ENCODE assay signal across 6 cellular contexts in the genomic region with DNA sequence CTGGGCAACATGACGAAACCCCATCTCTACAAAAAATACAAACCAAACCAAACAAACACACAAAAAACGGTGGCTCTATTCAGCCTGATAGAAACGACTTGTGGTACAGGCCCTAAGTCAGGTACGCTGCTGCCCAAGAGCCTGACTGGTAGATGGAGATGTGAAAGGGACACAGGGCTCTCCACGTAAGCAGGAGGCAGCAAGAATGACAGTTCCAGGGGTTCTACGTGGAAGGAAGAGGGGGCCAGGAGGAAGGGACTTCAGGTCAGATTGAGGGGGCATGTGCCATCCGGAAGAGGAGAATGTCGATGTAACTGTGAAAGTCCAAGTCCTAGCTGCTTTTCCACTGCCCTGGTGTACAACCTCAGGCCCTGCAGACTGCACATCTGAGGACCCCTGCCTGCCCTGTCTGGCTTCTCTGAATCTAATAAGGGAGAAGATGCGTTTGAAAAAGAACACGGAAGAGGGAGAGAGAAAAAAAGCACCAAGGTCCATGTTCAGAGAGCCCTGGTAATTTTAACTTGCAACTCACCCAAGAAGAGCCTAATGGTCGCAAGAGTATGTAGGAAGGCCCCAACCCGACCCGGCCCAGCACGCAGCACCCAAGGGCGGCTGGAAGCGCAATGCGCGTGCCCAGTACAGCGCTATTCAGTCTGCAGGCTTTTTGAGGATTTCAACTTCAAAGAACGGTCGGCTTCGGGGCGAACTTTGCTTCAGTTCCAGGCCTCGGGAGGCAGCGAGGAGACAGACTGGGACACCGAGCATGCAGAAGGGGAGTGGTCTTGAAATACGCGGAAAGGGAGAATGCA. TPM values are rescaled to one million over a fixed set of nuclear protein-coding genes. Genes with fewer than 3 reads are reported as not detected.
DNase-seq lines count a peak whose midpoint lies in the region; FAIRE-seq and TF ChIP-seq lines count a peak whose summit lies in the region.

No MANE protein-coding gene starts in this region.

- H3K4me2 ChIP-seq in MM.1S (ENCODE audit: low read depth, low read length), result peak overlapping the region; percentile 93

- TF ChIP-seq CTCF in MM.1S (IDR thresholded peaks at IDR 0.05; ENCODE audit: low read length), result no peak
- no peak for TF ChIP-seq CTCF in foreskin fibroblast (IDR thresholded peaks at IDR 0.05; ENCODE audit: low read depth, low read length)
- no peak for TF ChIP-seq CTCF in suprapubic skin (IDR thresholded peaks at IDR 0.05)

- H3K4me3 ChIP-seq in MM.1S (ENCODE audit: low read length) (peak overlapping the region; percentile 98), foreskin fibroblast (ENCODE audit: low read depth in 1 of 2, low read length in 2 of 2) (peak overlapping the region; percentile 72 to 97), suprapubic skin (peak overlapping the region; percentile 94)

- 7% methylated on average over 27 of the region's 28 CpGs for WGBS in suprapubic skin

- peak; percentile 48 for FAIRE-seq in GM12892 (lab: Jason Lieb, UNC)

- H3K79me2 ChIP-seq in MM.1S (ENCODE audit: low read length), result peaks cover 55% of the 10 kb centered on the region

- H3K36me3 ChIP-seq in MM.1S (replicated peaks; ENCODE audit: insufficient read depth, low read length) (no peaks in the 10 kb centered on the region), suprapubic skin (peaks cover 3% of the 10 kb centered on the region)

- TF ChIP-seq POLR2A in GM12892 (IDR thresholded peaks at IDR 0.05; ENCODE audit: low read depth, low read length) (no peak), suprapubic skin (IDR thresholded peaks at IDR 0.05) (no peak)

- no peaks in the 10 kb centered on the region for H3K27me3 ChIP-seq in MM.1S (replicated peaks; ENCODE audit: insufficient read depth, low read length)
- H3K27me3 ChIP-seq in suprapubic skin, result no peaks in the 10 kb centered on the region

- TF ChIP-seq EP300 in suprapubic skin (IDR thresholded peaks at IDR 0.05), result no peak

- H3K27ac ChIP-seq in MM.1S (ENCODE audit: low read length) (peak overlapping the region; percentile 92), suprapubic skin (peak overlapping the region; percentile 92)

- H3F3A ChIP-seq in MM.1S (ENCODE audit: insufficient read depth, low read length), result peaks cover 40% of the 10 kb centered on the region

- H3K9me2 ChIP-seq in MM.1S (replicated peaks; ENCODE audit: insufficient read depth, low read length), result no peaks in the 10 kb centered on the region

- no peaks in the 10 kb centered on the region for H4K20me1 ChIP-seq in MM.1S (ENCODE audit: insufficient read depth, low read length)

- peak overlapping the region; percentile 86 for H3K9ac ChIP-seq in MM.1S (ENCODE audit: low read length)

- H3K9me3 ChIP-seq in MM.1S (replicated peaks; ENCODE audit: insufficient read depth, low read length), result no peaks in the 10 kb centered on the region
- H3K9me3 ChIP-seq in suprapubic skin, result no peaks in the 10 kb centered on the region

- H3K4me1 ChIP-seq in MM.1S (ENCODE audit: low read length), result peaks cover 23% of the 10 kb centered on the region
- H3K4me1 ChIP-seq in suprapubic skin, result peaks cover 65% of the 10 kb centered on the region

- DNase-seq in GM12892 (ENCODE audit: insufficient read length) (no peak), MM.1S (peak; percentile 16), foreskin fibroblast (peak in 1 of 2 donors; percentile 9), suprapubic skin (ENCODE audit: low spot score in 2 of 2) (no peak), NOMO-1 treated with dmso at 0.1 percent for 144 hours (lab: John Stamatoyannopoulos, UW; ENCODE audit: unreplicated experiment) (no peak), H4 (ENCODE audit: low spot score) (no peak)

- H2AFZ ChIP-seq in MM.1S (ENCODE audit: low read length), result peak overlapping the region; percentile 44

RNA-seq across cellular contexts. Expression of a gene that starts 0.9 kb away (rescaled TPM):
- 27.5 TPM for polyA plus RNA-seq in GM12892 (2012; ENCODE audit: missing spikeins)
- 10 to 100 TPM; 60.9 to 97.4 (median 77.9) TPM for total RNA-seq in suprapubic skin
- 73.8 and 80.1 TPM in 2 replicates for total RNA-seq in H4 (2014; rRNA removed; shearing (Covaris generic))

RNA-seq across cellular contexts. Expression of a gene that starts 3.0 kb away (rescaled TPM):
- 11.8 TPM for polyA plus RNA-seq in GM12892 (2012; ENCODE audit: missing spikeins)
- total RNA-seq in suprapubic skin, result 100 to 1,000 TPM in 1 of 4 donors, 10 to 100 TPM in 3; 45.2 to 103 (median 72.0) TPM
- total RNA-seq in H4 (2014; rRNA removed; shearing (Covaris generic)), result 27.5 and 43.1 TPM in 2 replicates

RNA-seq across cellular contexts. Expression of a gene that starts 6.5 kb away (rescaled TPM):
- polyA plus RNA-seq in GM12892 (2012; ENCODE audit: missing spikeins), result 36.8 TPM
- 100 to 1,000 TPM in 1 of 4 donors, 10 to 100 TPM in 3; 40.3 to 150 (median 56.2) TPM for total RNA-seq in suprapubic skin
- total RNA-seq in H4 (2014; rRNA removed; shearing (Covaris generic)), result 27.9 and 40.0 TPM in 2 replicates

RNA-seq across cellular contexts. Expression of a gene that starts 11.2 kb away (rescaled TPM):
- polyA plus RNA-seq in GM12892 (2012; ENCODE audit: missing spikeins), result 3.7 TPM
- total RNA-seq in suprapubic skin, result 10 to 100 TPM; 65.1 to 86.7 (median 71.0) TPM
- total RNA-seq in H4 (2014; rRNA removed; shearing (Covaris generic)), result 4.2 and 6.3 TPM in 2 replicates

RNA-seq across cellular contexts. Expression of a gene that starts 26.2 kb away (rescaled TPM):
- not detected for polyA plus RNA-seq in GM12892 (2012; ENCODE audit: missing spikeins)
- total RNA-seq in suprapubic skin, result 100 to 1,000 TPM in 3 of 4 donors, 10 to 100 TPM in 1; 32.6 to 183 (median 144) TPM
- not detected in 2 replicates for total RNA-seq in H4 (2014; rRNA removed; shearing (Covaris generic))
